Comparison of ENCODE assay signal across 8 cellular contexts in the genomic region with DNA sequence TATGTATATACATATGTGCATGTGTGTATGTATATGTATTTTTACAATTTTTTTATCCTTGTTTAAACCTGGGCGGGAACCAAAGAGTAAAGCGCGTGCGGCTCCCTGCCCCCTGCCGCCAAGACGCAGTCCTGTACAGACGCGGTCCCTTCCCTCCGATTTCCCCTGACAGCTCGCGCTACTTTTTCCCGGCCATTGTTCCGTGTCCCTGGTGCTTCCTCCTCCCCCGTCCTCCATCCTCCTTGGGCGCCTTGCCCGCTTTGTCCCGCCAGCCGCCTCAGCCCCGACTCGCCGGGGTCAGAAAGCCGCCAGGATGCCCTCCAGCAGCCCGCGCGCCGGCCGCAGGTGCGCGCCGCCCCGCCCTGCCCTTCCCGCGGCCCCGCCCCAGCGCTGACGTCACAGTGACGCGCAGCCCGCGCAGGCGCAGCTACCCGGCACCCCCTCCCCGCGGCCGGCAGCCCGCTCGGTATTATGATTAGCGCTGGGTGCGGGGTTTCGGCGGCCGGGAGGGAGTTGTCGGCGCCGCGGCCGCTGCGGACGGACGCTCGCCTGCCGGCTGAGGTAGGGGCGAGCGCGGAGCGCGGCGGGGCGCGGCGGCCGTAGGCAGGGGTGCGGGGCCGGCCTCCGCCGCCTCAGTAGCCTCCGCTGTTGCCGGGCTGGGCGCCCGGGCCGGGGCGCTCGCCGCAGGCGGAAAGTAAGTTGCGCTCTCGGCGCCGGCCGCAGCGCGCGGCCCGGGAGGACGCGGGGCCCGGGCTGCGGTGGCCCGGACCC. TPM values are rescaled to one million over a fixed set of nuclear protein-coding genes. Genes with fewer than 3 reads are reported as not detected.
DNase-seq lines count a peak whose midpoint lies in the region; ATAC-seq, FAIRE-seq and TF ChIP-seq lines count a peak whose summit lies in the region.

A gene with protein sequence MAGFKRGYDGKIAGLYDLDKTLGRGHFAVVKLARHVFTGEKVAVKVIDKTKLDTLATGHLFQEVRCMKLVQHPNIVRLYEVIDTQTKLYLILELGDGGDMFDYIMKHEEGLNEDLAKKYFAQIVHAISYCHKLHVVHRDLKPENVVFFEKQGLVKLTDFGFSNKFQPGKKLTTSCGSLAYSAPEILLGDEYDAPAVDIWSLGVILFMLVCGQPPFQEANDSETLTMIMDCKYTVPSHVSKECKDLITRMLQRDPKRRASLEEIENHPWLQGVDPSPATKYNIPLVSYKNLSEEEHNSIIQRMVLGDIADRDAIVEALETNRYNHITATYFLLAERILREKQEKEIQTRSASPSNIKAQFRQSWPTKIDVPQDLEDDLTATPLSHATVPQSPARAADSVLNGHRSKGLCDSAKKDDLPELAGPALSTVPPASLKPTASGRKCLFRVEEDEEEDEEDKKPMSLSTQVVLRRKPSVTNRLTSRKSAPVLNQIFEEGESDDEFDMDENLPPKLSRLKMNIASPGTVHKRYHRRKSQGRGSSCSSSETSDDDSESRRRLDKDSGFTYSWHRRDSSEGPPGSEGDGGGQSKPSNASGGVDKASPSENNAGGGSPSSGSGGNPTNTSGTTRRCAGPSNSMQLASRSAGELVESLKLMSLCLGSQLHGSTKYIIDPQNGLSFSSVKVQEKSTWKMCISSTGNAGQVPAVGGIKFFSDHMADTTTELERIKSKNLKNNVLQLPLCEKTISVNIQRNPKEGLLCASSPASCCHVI (plus strand): TSS at position 426 of the 771 bp plus-strand sequence. CDS start 16,664 bp downstream, outside the sequence.

- peak within 1 kb of the TSS; percentile 80 for H3K4me3 ChIP-seq in fibroblast of mammary gland (ENCODE audit: control insufficient read depth, low read depth, low read length)

- H3K9me3 Mint-ChIP-seq in natural killer cell: no peaks in the 10 kb centered on the region

- no peak for FAIRE-seq in D721Med (lab: Jason Lieb, UNC)

- no peaks in the 10 kb centered on the region for H3K36me3 Mint-ChIP-seq in natural killer cell

- H3K4me1 Mint-ChIP-seq in natural killer cell: peaks cover 39 to 48% of the 10 kb centered on the region in 2 donors

- DNase-seq in D721Med (ENCODE audit: insufficient read length, low spot score) (peak; percentile 80), HT-29 (ENCODE audit: low spot score) (peak; percentile 54), RKO (ENCODE audit: low spot score) (peak; percentile 69), fibroblast of mammary gland (ENCODE audit: low read depth) (peak; percentile 55), natural killer cell (peak; percentile 97)
- peak; percentile 92 to 94 for DNase-seq in activated T-helper 1 cell treated with anti-CD3 and anti-CD28 coated beads, Interleukin-2, amount 50 U/mL, for 16 hours (ENCODE audit: low read depth in 1 of 2, low spot score in 1 of 2)
- peak; percentile 83 for DNase-seq in stimulated activated naive CD4-positive, alpha-beta T cell treated with Interleukin-2 at 50 U/mL for 16 hours (lab: John Stamatoyannopoulos, UW)

- H3K27me3 Mint-ChIP-seq in natural killer cell (ENCODE audit: low read depth in 2 of 2): no peaks in the 10 kb centered on the region

- H3K27ac Mint-ChIP-seq in natural killer cell: peak within 1 kb of the TSS; percentile 94 to 97

- TF ChIP-seq CTCF in D721Med (IDR thresholded peaks at IDR 0.05; ENCODE audit: insufficient read depth, missing control alignments) (no peak), fibroblast of mammary gland (conservative IDR thresholded peaks at IDR 0.05; ENCODE audit: control insufficient read depth, insufficient read depth, low read depth, low read length) (peak; percentile 8), natural killer cell (IDR thresholded peaks at IDR 0.05) (peak; percentile 17)

- intact Hi-C loops in natural killer cell (cut with micrococcal nuclease): loop anchor here (2.0 to 5.0 kb wide), 6 partner anchors 61 to 274 kb away; no protein-coding TSS in a partner anchor

- peak within 1 kb of the TSS; percentile 91 for H3K4me3 Mint-ChIP-seq in natural killer cell

- peak; percentile 78 for ATAC-seq in GM19467 (IDR thresholded peaks at IDR 0.05; ENCODE audit: unreplicated experiment)
- peak; percentile 81 to 95 (median 88) for ATAC-seq in natural killer cell

RNA-seq across cellular contexts. Expression of the gene that starts here (rescaled TPM):
- 6.1 and 8.0 TPM in 2 replicates for total RNA-seq in HT-29 (2014; rRNA removed; shearing (Covaris generic))
- 100 to 1,000 TPM; 177 to 209 (median 186) TPM for total RNA-seq in natural killer cell

Comparison
In these comparisons a context has a peak if more than half of its experiments do, and no peak if none do; other contexts are left out.
1. Peak in every context shown above with its lines: DNase-seq, ATAC-seq and H3K4me3 ChIP-seq.
2. RNA of the gene that starts here (total RNA-seq): 177 to 209 TPM in natural killer cell; 6.1 to 8.0 TPM in HT-29; every median in the first group is over 10 times any median in the second.